In the genomic region with DNA sequence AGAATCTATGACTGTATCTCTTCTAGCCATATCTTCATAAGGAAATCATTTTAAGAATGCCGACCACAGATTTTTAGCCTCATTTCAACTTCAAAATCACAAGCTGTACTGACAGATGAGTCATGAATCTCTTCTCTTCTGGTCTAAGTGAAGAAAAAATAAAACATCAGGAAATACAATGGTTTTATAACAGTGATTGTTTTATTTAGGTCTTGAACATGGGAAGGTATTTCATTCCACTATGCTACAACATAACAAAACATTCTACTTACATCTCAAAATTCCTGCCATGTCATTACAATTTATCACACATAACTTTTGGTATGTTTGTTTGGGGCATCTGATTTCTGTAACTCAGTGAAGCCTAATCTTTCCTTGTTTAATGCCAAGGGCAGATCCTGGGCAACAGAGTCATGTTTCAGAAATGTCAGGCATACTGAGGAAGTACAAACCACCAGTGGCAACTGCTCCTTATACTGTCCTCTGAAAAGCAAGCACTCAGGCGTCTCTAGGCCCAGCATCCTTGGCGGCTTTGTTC, we compare ENCODE assay signal across 14 cellular contexts.
DNase-seq lines count a peak whose midpoint lies in the region; ATAC-seq, FAIRE-seq and TF ChIP-seq lines count a peak whose summit lies in the region.
"Had no signal": no experiment of that assay in that cellular context is flagged by ENCODE, and none has a peak within 500 bp of the region (broad histone marks: within the 10 kb centered on the region; RNA-seq: fewer than 3 reads in every experiment).

No MANE protein-coding gene starts in this region.

- no peak overlapping the region for H3K56ac ChIP-seq in mesendoderm (ENCODE audit: low read length)

- H3K23ac ChIP-seq in mesendoderm (ENCODE audit: low read length): no peak overlapping the region

- no peaks in the 10 kb centered on the region for H3K27me3 Mint-ChIP-seq in progenitor cell of endocrine pancreas
- H3K27me3 Mint-ChIP-seq: activated CD4-positive, alpha-beta memory T cell treated with anti-CD3 and anti-CD28 coated beads, Interleukin-2, amount 10 ng/mL, durations not matched to agents 7 days and 5 days had no signal

- ATAC-seq in HG02938 (IDR thresholded peaks at IDR 0.05; ENCODE audit: unreplicated experiment): no peak
- ATAC-seq in HG03159 (IDR thresholded peaks at IDR 0.05; ENCODE audit: unreplicated experiment): no peak

- no peak overlapping the region for H3K27ac ChIP-seq in mesendoderm (ENCODE audit: low read depth, low read length)

- H3K27me3 ChIP-seq in MG63: no peaks in the 10 kb centered on the region
- no peaks in the 10 kb centered on the region for H3K27me3 ChIP-seq in bronchial epithelial cell (ENCODE audit: control insufficient read depth, insufficient read depth, low read length)
- H3K27me3 ChIP-seq in mesendoderm (ENCODE audit: insufficient read depth, low read length, poor library complexity): no peaks in the 10 kb centered on the region

- no peak overlapping the region for H2BK5ac ChIP-seq in mesendoderm (ENCODE audit: low read length)

- H3K9ac ChIP-seq in mesendoderm (ENCODE audit: low read length): no peak overlapping the region

- WGBS in mesendoderm (ENCODE audit: extremely low coverage, insufficient coverage, low lambda C conversion rate): no CpG with 5 or more reads among the region's 3 CpGs

- DNase-seq in AG08396 (ENCODE audit: low spot score) (peak; percentile 10), MG63 (peak; percentile 5), bronchial epithelial cell (ENCODE audit: low read depth) (peak; percentile 30), mesendoderm (peak; percentile 8), progenitor cell of endocrine pancreas (ENCODE audit: low spot score, unreplicated experiment) (no peak)
- no peak for DNase-seq in stimulated activated naive CD4-positive, alpha-beta T cell treated with Interleukin-2 at 50 U/mL for 16 hours (lab: John Stamatoyannopoulos, UW)
- DNase-seq: activated CD4-positive, alpha-beta memory T cell treated with anti-CD3 and anti-CD28 coated beads, Interleukin-2, amount 10 ng/mL, durations not matched to agents 7 days and 5 days; activated effector memory CD4-positive, alpha-beta T cell treated with anti-CD3 and anti-CD28 coated beads, Interleukin-2, amount 50 U/mL, for 16 hours; H9; NCI-H1436; NCI-H526 treated with DMSO at 0.1 percent for 48 hours had no signal

- no peaks in the 10 kb centered on the region for H3K36me3 ChIP-seq in MG63
- H3K36me3 ChIP-seq in bronchial epithelial cell (ENCODE audit: control insufficient read depth, insufficient read depth, low read length): no peaks in the 10 kb centered on the region
- H3K36me3 ChIP-seq in mesendoderm (ENCODE audit: control insufficient read depth, insufficient read depth, low read length): no peaks in the 10 kb centered on the region

- H3K79me2 ChIP-seq in mesendoderm (ENCODE audit: control insufficient read depth, insufficient read depth, low read length): no peaks in the 10 kb centered on the region

- no peak overlapping the region for H3K18ac ChIP-seq in mesendoderm (ENCODE audit: low read length)

- no peaks in the 10 kb centered on the region for H3K4me1 ChIP-seq in mesendoderm (ENCODE audit: control insufficient read depth, low read depth, low read length)

- H2AK5ac ChIP-seq in mesendoderm (ENCODE audit: low read length): no peak overlapping the region

- TF ChIP-seq CTCF in bronchial epithelial cell (IDR thresholded peaks at IDR 0.05; ENCODE audit: insufficient read depth, low read length, severe bottlenecking) (no peak), progenitor cell of endocrine pancreas (IDR thresholded peaks at IDR 0.05; ENCODE audit: unreplicated experiment) (no peak)

- H3K4ac ChIP-seq in mesendoderm (ENCODE audit: low read depth, low read length): no peak overlapping the region

- no peak overlapping the region for H4K5ac ChIP-seq in mesendoderm (ENCODE audit: low read length)

- H2BK120ac ChIP-seq in mesendoderm (ENCODE audit: low read depth, low read length): no peak overlapping the region

- H3K4me1 Mint-ChIP-seq in progenitor cell of endocrine pancreas (ENCODE audit: low read depth): no peaks in the 10 kb centered on the region
- H3K4me1 Mint-ChIP-seq: activated CD4-positive, alpha-beta memory T cell treated with anti-CD3 and anti-CD28 coated beads, Interleukin-2, amount 10 ng/mL, durations not matched to agents 7 days and 5 days had no signal

- H3K4me3 ChIP-seq in MG63: no peak overlapping the region
- no peak overlapping the region for H3K4me3 ChIP-seq in bronchial epithelial cell (ENCODE audit: low read depth, low read length)
- H3K4me3 ChIP-seq in mesendoderm (ENCODE audit: low read length): no peak overlapping the region

- no peak for FAIRE-seq in bronchial epithelial cell (lab: Jason Lieb, UNC)
- FAIRE-seq: GM12891 had no signal

- no peak overlapping the region for H4K8ac ChIP-seq in mesendoderm (ENCODE audit: low read depth, low read length)

- H3K36me3 Mint-ChIP-seq in progenitor cell of endocrine pancreas (ENCODE audit: insufficient read depth): no peaks in the 10 kb centered on the region

- H3K79me1 ChIP-seq in mesendoderm (ENCODE audit: low read length): no peaks in the 10 kb centered on the region

- H3K9me3 ChIP-seq in MG63: no peaks in the 10 kb centered on the region

- H3K4me2 ChIP-seq in mesendoderm (ENCODE audit: low read length): no peak overlapping the region

- H3K4me3 Mint-ChIP-seq in progenitor cell of endocrine pancreas (ENCODE audit: low read depth): no peak overlapping the region
- H3K4me3 Mint-ChIP-seq: activated CD4-positive, alpha-beta memory T cell treated with anti-CD3 and anti-CD28 coated beads, Interleukin-2, amount 10 ng/mL, durations not matched to agents 7 days and 5 days; H9 had no signal

- H3K27ac Mint-ChIP-seq in progenitor cell of endocrine pancreas: no peak overlapping the region
- H3K27ac Mint-ChIP-seq: activated CD4-positive, alpha-beta memory T cell treated with anti-CD3 and anti-CD28 coated beads, Interleukin-2, amount 10 ng/mL, durations not matched to agents 7 days and 5 days; H9 had no signal

- H3K9me3 Mint-ChIP-seq in progenitor cell of endocrine pancreas (ENCODE audit: low read depth): no peaks in the 10 kb centered on the region

- no peak overlapping the region for H2BK15ac ChIP-seq in mesendoderm (replicated peaks; ENCODE audit: low read depth)

Comparison
In these comparisons a context has a peak if more than half of its experiments do, and no peak if none do; other contexts are left out.
1. DNase-seq: peak in AG08396 (single experiment), MG63 (single experiment), bronchial epithelial cell (single experiment) and mesendoderm (single experiment); none in stimulated activated naive CD4-positive, alpha-beta T cell treated with Interleukin-2 at 50 U/mL for 16 hours (single experiment) and progenitor cell of endocrine pancreas (single experiment).